ENCODE assay signal across 14 cellular contexts in the genomic region with DNA sequence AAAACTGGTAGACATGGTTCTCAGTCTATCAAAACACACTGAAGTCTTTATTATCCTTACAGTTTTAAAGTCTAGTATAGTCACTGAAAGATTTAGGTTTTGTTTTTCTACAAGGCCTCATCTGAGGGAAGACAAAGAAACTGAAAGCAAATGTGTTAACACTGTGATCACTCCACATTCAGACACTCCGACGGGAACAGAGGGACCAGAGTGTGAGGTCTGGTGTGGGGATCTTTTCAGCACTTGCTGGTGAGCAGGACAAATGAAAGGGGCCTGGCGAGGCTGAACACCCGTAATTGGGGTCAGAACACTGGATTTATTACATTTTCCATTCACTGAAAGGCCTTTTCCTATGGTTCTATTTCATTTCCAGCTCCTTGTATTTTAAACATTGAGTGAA.
"Had no signal": no experiment of that assay in that cellular context is flagged by ENCODE, and none has a peak within 500 bp of the region (broad histone marks: within the 10 kb centered on the region; RNA-seq: fewer than 3 reads in every experiment).

No MANE protein-coding gene starts in this region.

- H3K36me3 Mint-ChIP-seq: activated CD4-positive, alpha-beta memory T cell treated with anti-CD3 and anti-CD28 coated beads for 36 hours; activated naive CD8-positive, alpha-beta T cell treated with anti-CD3 and anti-CD28 coated beads for 36 hours; mesothelial cell of epicardium had no signal

- H3K27ac Mint-ChIP-seq: activated CD4-positive, alpha-beta memory T cell treated with anti-CD3 and anti-CD28 coated beads for 36 hours; activated naive CD8-positive, alpha-beta T cell treated with anti-CD3 and anti-CD28 coated beads for 36 hours; activated T-cell treated with anti-CD3 and anti-CD28 coated beads, Interleukin-2, amount 50 U/mL, for 72 hours; mesothelial cell of epicardium had no signal

- H3K4me3 ChIP-seq: cardiac muscle cell, colonic mucosa, hepatocyte, right atrium auricular region, transverse colon had no signal

- H2AFZ ChIP-seq: hepatocyte had no signal

- H3K9me3 Mint-ChIP-seq: mesothelial cell of epicardium had no signal

- ATAC-seq: activated T-cell treated with anti-CD3 and anti-CD28 coated beads, Interleukin-2, amount 50 U/mL, for 72 hours had no signal

- H3K4me3 Mint-ChIP-seq: activated CD4-positive, alpha-beta memory T cell treated with anti-CD3 and anti-CD28 coated beads for 36 hours; activated naive CD8-positive, alpha-beta T cell treated with anti-CD3 and anti-CD28 coated beads for 36 hours; activated T-cell treated with anti-CD3 and anti-CD28 coated beads, Interleukin-2, amount 50 U/mL, for 72 hours; mesothelial cell of epicardium had no signal

- H3K27me3 Mint-ChIP-seq: activated CD4-positive, alpha-beta memory T cell treated with anti-CD3 and anti-CD28 coated beads for 36 hours; activated naive CD8-positive, alpha-beta T cell treated with anti-CD3 and anti-CD28 coated beads for 36 hours had no signal

- H3K4me1 Mint-ChIP-seq: activated naive CD8-positive, alpha-beta T cell treated with anti-CD3 and anti-CD28 coated beads for 36 hours; mesothelial cell of epicardium had no signal

- DNase-seq: activated CD4-positive, alpha-beta memory T cell treated with anti-CD3 and anti-CD28 coated beads for 36 hours; activated gamma-delta T cell treated with Interleukin-2 at 50 U/mL for 16 hours; activated naive CD8-positive, alpha-beta T cell treated with anti-CD3 and anti-CD28 coated beads for 36 hours; activated T-cell treated with anti-CD3 and anti-CD28 coated beads, Interleukin-2, amount 50 U/mL, for 72 hours; anterior cingulate cortex; colonic mucosa; effector CD4-positive, alpha-beta T cell; small intestine; transverse colon had no signal

- H3K4me1 ChIP-seq: colonic mucosa, right atrium auricular region, transverse colon had no signal

- H3K4me2 ChIP-seq: hepatocyte had no signal

- H3K27ac ChIP-seq: cardiac muscle cell, colonic mucosa, hepatocyte, right atrium auricular region, transverse colon, VCaP had no signal

- H3K27me3 ChIP-seq: cardiac muscle cell, colonic mucosa, hepatocyte, right atrium auricular region, transverse colon had no signal

- H3K36me3 ChIP-seq: cardiac muscle cell, colonic mucosa, right atrium auricular region, transverse colon had no signal

- H3K9me3 ChIP-seq: colonic mucosa, right atrium auricular region, transverse colon had no signal

- H3K79me2 ChIP-seq: hepatocyte had no signal
